8 cellular contexts compared by ENCODE assay signal in the genomic region with DNA sequence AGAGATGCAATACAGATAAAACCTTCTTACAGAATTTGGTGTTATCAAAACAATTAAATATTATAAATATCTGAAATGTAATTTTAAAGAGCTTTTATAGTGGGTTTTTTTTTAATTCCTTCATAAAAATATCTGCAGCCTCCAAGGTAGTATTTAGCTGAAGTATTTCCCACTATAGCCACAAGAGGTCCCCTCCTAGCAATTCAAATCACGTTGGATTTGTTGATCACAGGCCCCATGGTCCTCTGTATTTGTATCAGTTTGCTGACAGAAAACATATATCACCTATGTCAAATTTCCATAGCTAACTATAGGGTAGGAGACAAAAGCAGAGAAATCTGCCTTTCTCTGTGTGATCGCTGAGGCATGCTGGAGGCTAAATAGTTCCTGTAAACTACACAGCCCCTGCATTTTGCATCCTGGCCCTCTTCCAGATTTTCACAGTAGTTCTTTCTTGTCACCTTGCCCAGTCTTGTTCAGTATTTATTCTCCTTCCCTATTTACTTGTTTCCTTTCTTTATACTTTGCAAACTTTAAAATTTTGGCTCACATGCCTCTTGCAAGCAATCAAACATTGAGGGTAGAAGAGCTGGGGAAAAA. TPM values are rescaled to one million over a fixed set of nuclear protein-coding genes. Genes with fewer than 3 reads are reported as not detected.
DNase-seq lines count a peak whose midpoint lies in the region; ATAC-seq, FAIRE-seq and TF ChIP-seq lines count a peak whose summit lies in the region.

No MANE protein-coding gene starts in this region.

- peak; percentile 53 for FAIRE-seq in RCC 7860 (lab: Jason Lieb, UNC)

- ATAC-seq in GM21367 (IDR thresholded peaks at IDR 0.05; ENCODE audit: unreplicated experiment) = peak; percentile 83
- ATAC-seq in memory B cell (ENCODE audit: low read depth) = peak; percentile 80
- no peak for ATAC-seq in stimulated activated memory B cell treated with anti-CD40 and anti-IgM and Interleukin-4, amounts not matched to agents 10 μg/mL and 1 μg/mL and 100 μg/mL, for 72 hours

- TF ChIP-seq CTCF in dorsolateral prefrontal cortex (IDR thresholded peaks at IDR 0.05 in 54 of 56, conservative IDR thresholded peaks at IDR 0.05 in 2 of 56; ENCODE audit: low read depth in 1 of 56, partially characterized antibody in 56 of 56) = peak; percentile 43 to 91 (median 74)

- peaks cover 4% of the 10 kb centered on the region for H3K4me1 Mint-ChIP-seq in activated T-cell treated with anti-CD3 and anti-CD28 coated beads, Interleukin-2, amount 50 U/mL, for 24 hours (ENCODE audit: low read depth)
- no peaks in the 10 kb centered on the region for H3K4me1 Mint-ChIP-seq in memory B cell
- H3K4me1 Mint-ChIP-seq in stimulated activated memory B cell treated with anti-CD40 and anti-IgM and Interleukin-4, amounts not matched to agents 10 μg/mL and 1 μg/mL and 100 μg/mL, for 72 hours = no peaks in the 10 kb centered on the region

- peaks cover 0 to 2% (median 0%) of the 10 kb centered on the region in 45 donors for H3K27me3 ChIP-seq in dorsolateral prefrontal cortex

- peak overlapping the region in 16 of 59 donors; percentile 18 to 45 (median 25) for H3K4me3 ChIP-seq in dorsolateral prefrontal cortex

- H3K4me3 Mint-ChIP-seq in activated T-cell treated with anti-CD3 and anti-CD28 coated beads, Interleukin-2, amount 50 U/mL, for 24 hours = no peak overlapping the region
- no peak overlapping the region for H3K4me3 Mint-ChIP-seq in memory B cell
- no peak overlapping the region for H3K4me3 Mint-ChIP-seq in stimulated activated memory B cell treated with anti-CD40 and anti-IgM and Interleukin-4, amounts not matched to agents 10 μg/mL and 1 μg/mL and 100 μg/mL, for 72 hours

- peaks cover 2% of the 10 kb centered on the region for H3K9me3 Mint-ChIP-seq in activated T-cell treated with anti-CD3 and anti-CD28 coated beads, Interleukin-2, amount 50 U/mL, for 24 hours
- no peaks in the 10 kb centered on the region for H3K9me3 Mint-ChIP-seq in memory B cell
- peaks cover 2% of the 10 kb centered on the region for H3K9me3 Mint-ChIP-seq in stimulated activated memory B cell treated with anti-CD40 and anti-IgM and Interleukin-4, amounts not matched to agents 10 μg/mL and 1 μg/mL and 100 μg/mL, for 72 hours

- H3K27ac Mint-ChIP-seq in activated T-cell treated with anti-CD3 and anti-CD28 coated beads, Interleukin-2, amount 50 U/mL, for 24 hours = no peak overlapping the region
- H3K27ac Mint-ChIP-seq in memory B cell = no peak overlapping the region
- H3K27ac Mint-ChIP-seq in stimulated activated memory B cell treated with anti-CD40 and anti-IgM and Interleukin-4, amounts not matched to agents 10 μg/mL and 1 μg/mL and 100 μg/mL, for 72 hours = no peak overlapping the region

- H3K27me3 Mint-ChIP-seq in activated T-cell treated with anti-CD3 and anti-CD28 coated beads, Interleukin-2, amount 50 U/mL, for 24 hours = peaks cover 30% of the 10 kb centered on the region
- H3K27me3 Mint-ChIP-seq in memory B cell = peaks cover 16% of the 10 kb centered on the region
- peaks cover 35% of the 10 kb centered on the region for H3K27me3 Mint-ChIP-seq in stimulated activated memory B cell treated with anti-CD40 and anti-IgM and Interleukin-4, amounts not matched to agents 10 μg/mL and 1 μg/mL and 100 μg/mL, for 72 hours

- intact Hi-C loops in dorsolateral prefrontal cortex (cut with DNase I) = loop anchor here in 1 of 2 donors (2.0 kb wide), 1 partner anchor 67 kb away; no protein-coding TSS in a partner anchor

- peak overlapping the region in 14 of 59 donors; percentile 8 to 68 (median 41) for H3K27ac ChIP-seq in dorsolateral prefrontal cortex

- H3K36me3 Mint-ChIP-seq in activated T-cell treated with anti-CD3 and anti-CD28 coated beads, Interleukin-2, amount 50 U/mL, for 24 hours (ENCODE audit: low read depth) = no peaks in the 10 kb centered on the region
- H3K36me3 Mint-ChIP-seq in memory B cell = peaks cover 3% of the 10 kb centered on the region
- H3K36me3 Mint-ChIP-seq in stimulated activated memory B cell treated with anti-CD40 and anti-IgM and Interleukin-4, amounts not matched to agents 10 μg/mL and 1 μg/mL and 100 μg/mL, for 72 hours = no peaks in the 10 kb centered on the region

- DNase-seq in activated T-cell treated with anti-CD3 and anti-CD28 coated beads for 4 hours (peak; percentile 3), HS-27A (ENCODE audit: low read depth) (peak; percentile 0), RCC 7860 (ENCODE audit: low spot score) (peak; percentile 32), dorsolateral prefrontal cortex (peak in 1 of 10 donors; percentile 12), memory B cell (ENCODE audit: low spot score in 2 of 2) (peak in 1 of 2 donors; percentile 42)
- no peak for DNase-seq in activated T-cell treated with anti-CD3 and anti-CD28 coated beads, Interleukin-2, amount 50 U/mL, for 24 hours

RNA-seq across cellular contexts. Expression of a gene that starts 1.8 kb away (rescaled TPM):
- total RNA-seq in dorsolateral prefrontal cortex = 100 to 1,000 TPM in 38 of 120 experiments, 10 to 100 TPM in 81, 1 to 10 TPM in 1; 6.6 to 278 (median 75.4) TPM
